In genomic region chr10:120541971-120542370, GRCh38 we compare ENCODE assay signal across 15 cellular contexts.
"Had no signal": no experiment of that assay in that cellular context is flagged by ENCODE, and none has a peak within 500 bp of the region (broad histone marks: within the 10 kb centered on the region; RNA-seq: fewer than 3 reads in every experiment).

No MANE protein-coding gene starts in this region.

- H3K4me3 ChIP-seq: SJCRH30 had no signal

- DNase-seq: IMR-90, Karpas-422, KG1, MM.1S, NCI-H1092 treated with DMSO at 0.1 percent for 48 hours, NCI-H1436, NCI-H187 treated with DMSO at 0.1 percent for 48 hours, NCI-H2029 treated with DMSO at 0.1 percent for 48 hours, NCI-H2171 treated with DMSO at 0.1 percent for 48 hours, NCI-H2227 treated with DMSO at 0.1 percent for 48 hours, NCI-H524 treated with DMSO at 0.1 percent for 48 hours, NCI-H69, NCI-H774, SHP77, SJCRH30 had no signal
